12 cellular contexts compared by ENCODE assay signal in the genomic region with DNA sequence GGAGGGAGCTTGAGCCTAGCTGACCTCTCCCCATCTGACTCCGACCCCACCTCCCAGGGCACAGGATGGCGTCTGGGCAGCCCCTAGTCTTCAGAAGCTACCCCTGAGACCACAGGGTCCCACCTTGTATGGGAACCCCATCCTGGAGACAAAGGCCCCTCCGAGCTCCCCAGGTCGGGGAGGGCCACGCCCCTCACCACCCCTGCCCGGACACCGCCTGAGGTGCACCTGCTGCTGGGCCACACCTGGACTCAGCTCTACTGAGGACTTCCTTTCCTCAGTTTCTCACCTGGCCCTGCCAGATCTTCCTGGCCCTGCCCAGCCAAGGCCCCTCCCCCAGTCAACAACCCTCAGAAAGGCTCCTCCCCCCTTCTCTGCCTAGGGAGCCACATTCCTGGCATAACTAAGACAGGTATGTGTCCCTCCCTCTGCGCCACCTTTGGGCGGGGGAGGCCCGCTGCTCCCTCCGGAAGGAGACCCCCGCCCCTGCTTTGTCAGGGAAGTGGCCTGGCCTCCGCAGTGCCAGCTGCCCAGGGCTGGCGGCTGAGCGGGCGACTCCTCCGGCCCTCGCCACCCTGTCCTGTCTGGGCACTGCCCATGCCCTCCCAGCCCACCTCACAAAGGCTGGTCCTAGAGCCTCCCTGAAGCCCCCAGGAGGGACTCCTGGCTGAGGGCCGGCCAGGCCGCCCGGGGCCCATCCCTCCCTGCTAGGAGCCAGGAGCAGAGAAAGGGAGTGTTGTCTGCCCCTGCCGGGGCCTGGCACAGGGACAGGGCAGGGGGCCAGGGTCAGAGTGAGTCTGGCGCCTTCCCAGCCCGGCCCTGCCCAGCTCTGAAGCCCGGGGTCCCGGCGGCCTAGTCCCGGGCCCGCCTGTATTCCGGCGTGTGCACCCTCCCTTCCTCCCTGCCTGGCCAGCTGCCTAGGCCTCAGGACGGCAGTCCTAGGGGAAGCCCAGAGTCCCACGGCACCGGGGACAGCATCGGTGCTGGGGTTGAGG. TPM values are rescaled to one million over a fixed set of nuclear protein-coding genes. Genes with fewer than 3 reads are reported as not detected.
DNase-seq lines count a peak whose midpoint lies in the region; ATAC-seq, FAIRE-seq and TF ChIP-seq lines count a peak whose summit lies in the region.
"Had no signal": no experiment of that assay in that cellular context is flagged by ENCODE, and none has a peak within 500 bp of the region (broad histone marks: within the 10 kb centered on the region; RNA-seq: fewer than 3 reads in every experiment).

No MANE protein-coding gene starts in this region.

- H3K27me3 Mint-ChIP-seq in astrocyte (ENCODE audit: low read depth, unreplicated experiment) = no peaks in the 10 kb centered on the region

- H3K4me1 ChIP-seq in astrocyte (ENCODE audit: insufficient read depth, low read length) (peaks cover 40% of the 10 kb centered on the region), ascending aorta (peaks cover 9 to 10% of the 10 kb centered on the region in 2 donors)

- H3K27me3 ChIP-seq in astrocyte (ENCODE audit: insufficient read depth, low read length) (no peaks in the 10 kb centered on the region), ascending aorta (no peaks in the 10 kb centered on the region)
- H3K27me3 ChIP-seq: cardiac muscle cell had no signal

- H3K9me3 ChIP-seq in astrocyte (ENCODE audit: insufficient read depth, low read depth, low read length) (no peaks in the 10 kb centered on the region), ascending aorta (no peaks in the 10 kb centered on the region)

- H3K4me3 ChIP-seq in astrocyte (ENCODE audit: insufficient read depth, low read depth, low read length) (peak overlapping the region; percentile 37), ascending aorta (no peak overlapping the region)
- H3K4me3 ChIP-seq: cardiac muscle cell had no signal

- peaks cover 71% of the 10 kb centered on the region for H3K79me2 ChIP-seq in astrocyte (ENCODE audit: insufficient read depth, low read length)

- peaks cover 5% of the 10 kb centered on the region for H3K36me3 Mint-ChIP-seq in astrocyte (ENCODE audit: low read depth, unreplicated experiment)

- H3K27ac ChIP-seq in astrocyte (ENCODE audit: low read depth, low read length) = peak overlapping the region; percentile 50
- H3K27ac ChIP-seq in ascending aorta = no peak overlapping the region
- H3K27ac ChIP-seq: cardiac muscle cell had no signal

- H3K36me3 ChIP-seq in astrocyte (ENCODE audit: insufficient read depth, low read length) (no peaks in the 10 kb centered on the region), ascending aorta (no peaks in the 10 kb centered on the region)
- H3K36me3 ChIP-seq: cardiac muscle cell had no signal

- no peak overlapping the region for H2AFZ ChIP-seq in astrocyte (ENCODE audit: low read depth, low read length)

- no peak for ATAC-seq in GM19397 (IDR thresholded peaks at IDR 0.05; ENCODE audit: unreplicated experiment)
- ATAC-seq: activated CD8-positive, alpha-beta T cell treated with anti-CD3 and anti-CD28 coated beads, Interleukin-2, amount 10 ng/mL, durations not matched to agents 7 days and 5 days had no signal

- FAIRE-seq in H54 (lab: Jason Lieb, UNC) (no peak), astrocyte (lab: Jason Lieb, UNC) (no peak)

- peaks cover 66% of the 10 kb centered on the region for H4K20me1 ChIP-seq in astrocyte (ENCODE audit: insufficient read depth, low read length)

- peak overlapping the region; percentile 66 for H3K4me3 Mint-ChIP-seq in astrocyte (ENCODE audit: unreplicated experiment)
- H3K4me3 Mint-ChIP-seq: activated CD8-positive, alpha-beta T cell treated with anti-CD3 and anti-CD28 coated beads, Interleukin-2, amount 10 ng/mL, durations not matched to agents 7 days and 5 days had no signal

- H3K4me2 ChIP-seq in astrocyte (ENCODE audit: low read length) = peak overlapping the region; percentile 95

- peaks cover 22% of the 10 kb centered on the region for H3K4me1 Mint-ChIP-seq in astrocyte (ENCODE audit: low read depth, unreplicated experiment)

- intact Hi-C loops in ascending aorta (cut with DNase I) = no loop called here

- H3K27ac Mint-ChIP-seq in astrocyte (ENCODE audit: unreplicated experiment) = no peak overlapping the region
- H3K27ac Mint-ChIP-seq: activated CD8-positive, alpha-beta T cell treated with anti-CD3 and anti-CD28 coated beads, Interleukin-2, amount 10 ng/mL, durations not matched to agents 7 days and 5 days had no signal

- peak; percentile 66 for DNase-seq in H54 (ENCODE audit: insufficient read length, low spot score)
- peak; percentile 56 for DNase-seq in astrocyte (ENCODE audit: low read depth)
- peak in 27 of 51 donors; percentile 14 to 75 (median 43) for DNase-seq in hypothalamus (lab: John Stamatoyannopoulos, UW)
- peak; percentile 82 for DNase-seq in renal cortical epithelial cell (ENCODE audit: low read depth)
- DNase-seq in ascending aorta (ENCODE audit: low spot score in 2 of 2) = no peak
- no peak for DNase-seq in COR-L47 (lab: John Stamatoyannopoulos, UW)
- DNase-seq in DMS 273 (lab: John Stamatoyannopoulos, UW; ENCODE audit: unreplicated experiment) = no peak
- DNase-seq: activated CD8-positive, alpha-beta T cell treated with anti-CD3 and anti-CD28 coated beads, Interleukin-2, amount 10 ng/mL, durations not matched to agents 7 days and 5 days; DND-41 had no signal

- no peaks in the 10 kb centered on the region for H3K9me3 Mint-ChIP-seq in astrocyte (ENCODE audit: unreplicated experiment)

- no peak for TF ChIP-seq POLR2A in H54 (IDR thresholded peaks at IDR 0.05; ENCODE audit: low read depth, low read length)

- H3K9ac ChIP-seq in astrocyte (ENCODE audit: low read length) = peak overlapping the region; percentile 71

- TF ChIP-seq CTCF in astrocyte (IDR thresholded peaks at IDR 0.05; ENCODE audit: insufficient read depth, low read depth, low read length) (no peak), ascending aorta (IDR thresholded peaks at IDR 0.05) (no peak)

RNA-seq across cellular contexts. Expression of gene AGRN, which starts 4.8 kb away (rescaled TPM):
- 589 and 603 TPM in 2 replicates for total RNA-seq in astrocyte
- 353 and 1,083 TPM in 2 replicates for total RNA-seq in renal cortical epithelial cell
- total RNA-seq in ascending aorta = 109 TPM

RNA-seq across cellular contexts. Expression of gene ISG15, which starts 11.4 kb away (rescaled TPM):
- total RNA-seq in astrocyte (1,830 and 1,896 TPM in 2 replicates), renal cortical epithelial cell (15.7 and 196 TPM in 2 replicates), ascending aorta (125 TPM)

RNA-seq across cellular contexts. Expression of gene HES4, which starts 24.8 kb away (rescaled TPM):
- total RNA-seq in astrocyte (149 and 169 TPM in 2 replicates), renal cortical epithelial cell (12.4 and 78.1 TPM in 2 replicates), ascending aorta (285 TPM)

RNA-seq across cellular contexts. Expression of gene PERM1, which starts 42.8 kb away (rescaled TPM):
- total RNA-seq in astrocyte (0.20 TPM in 1 of 2 replicates, not detected in the other), renal cortical epithelial cell (0.10 TPM in 1 of 2 replicates, not detected in the other), ascending aorta (not detected)
- total RNA-seq: activated CD8-positive, alpha-beta T cell treated with anti-CD3 and anti-CD28 coated beads, Interleukin-2, amount 10 ng/mL, durations not matched to agents 7 days and 5 days had no signal

RNA-seq across cellular contexts. Expression of gene RNF223, which starts 49.4 kb away (rescaled TPM):
- total RNA-seq in astrocyte = 0.18 and 0.38 TPM in 2 replicates
- total RNA-seq in renal cortical epithelial cell = 1.0 TPM in 1 of 2 replicates, not detected in the other
- not detected for total RNA-seq in ascending aorta
- total RNA-seq: activated CD8-positive, alpha-beta T cell treated with anti-CD3 and anti-CD28 coated beads, Interleukin-2, amount 10 ng/mL, durations not matched to agents 7 days and 5 days; skeletal muscle tissue had no signal

Comparison
In these comparisons a context has a peak if more than half of its experiments do, and no peak if none do; other contexts are left out.
1. DNase-seq: peak in H54 (single experiment), astrocyte (single experiment), hypothalamus (27 of 51) and renal cortical epithelial cell (single experiment); none in ascending aorta (0 of 2), COR-L47 (single experiment) and DMS 273 (single experiment).